9 cellular contexts compared by ENCODE assay signal in the genomic region with DNA sequence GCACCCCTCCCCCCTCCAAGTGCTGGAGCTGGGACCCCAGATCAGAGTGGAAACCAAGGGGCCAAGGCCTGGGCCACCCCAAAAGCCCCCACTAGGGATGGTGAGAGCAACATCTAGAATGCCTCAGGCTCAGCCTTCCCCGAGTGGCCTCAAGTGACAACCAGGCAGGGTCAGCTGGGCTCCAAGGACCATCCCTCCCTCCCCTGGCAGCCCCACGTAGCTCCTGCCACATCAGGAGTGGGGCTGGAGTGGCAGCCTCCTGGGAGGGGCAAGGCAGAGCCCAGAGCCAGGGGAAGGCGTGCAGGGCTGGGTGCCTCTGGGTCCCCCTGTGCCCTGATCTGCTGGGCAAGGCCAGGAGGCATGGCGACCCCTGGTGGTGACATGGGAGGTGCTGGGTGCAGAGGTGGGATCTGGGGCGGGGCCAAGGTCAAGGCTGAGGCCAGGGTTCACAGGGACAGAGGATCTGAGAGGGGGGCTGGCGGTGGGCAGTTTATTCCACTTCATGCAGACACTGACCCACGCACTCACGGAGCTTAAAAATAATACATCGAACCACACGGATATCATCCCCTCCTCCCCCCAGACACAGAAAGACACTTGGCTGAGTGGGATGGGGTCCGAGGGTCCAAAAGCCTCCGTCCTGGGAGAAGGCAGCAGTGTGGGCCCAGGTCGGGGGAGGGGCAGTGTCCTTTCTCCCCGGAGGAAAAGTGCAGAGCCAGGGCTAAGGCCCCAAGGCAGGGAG. TPM values are rescaled to one million over a fixed set of nuclear protein-coding genes. Genes with fewer than 3 reads are reported as not detected.
DNase-seq lines count a peak whose midpoint lies in the region.
"Had no signal": no experiment of that assay in that cellular context is flagged by ENCODE, and none has a peak within 500 bp of the region (broad histone marks: within the 10 kb centered on the region; RNA-seq: fewer than 3 reads in every experiment).

No MANE protein-coding gene starts in this region.

- H3K36me3 ChIP-seq in trophoblast cell (ENCODE audit: control insufficient read depth in 1 of 2, insufficient read depth in 2 of 2, low read length in 2 of 2) = peaks cover 42 to 45% of the 10 kb centered on the region in 2 experiments

- H3K9me3 ChIP-seq in trophoblast cell (ENCODE audit: insufficient read depth, low read depth, low read length) = no peaks in the 10 kb centered on the region

- H3K4me2 ChIP-seq in trophoblast cell (ENCODE audit: low read length) = no peak overlapping the region

- H2BK12ac ChIP-seq in trophoblast cell (ENCODE audit: low read length) = no peak overlapping the region

- H3K4me3 Mint-ChIP-seq in activated T-helper 2 cell treated with anti-CD3 and anti-CD28 coated beads, Interferon-gamma antibody, Interleukin-2, Interleukin-4, amounts not matched to agents 10 μg/mL and 5 μg/mL and 100 μg/mL, durations not matched to agents 14 hours and 24 hours and 36 hours (ENCODE audit: low read depth) = no peak overlapping the region

- no peaks in the 10 kb centered on the region for H3K27me3 ChIP-seq in trophoblast cell (ENCODE audit: insufficient read depth, low read length)

- H2AK5ac ChIP-seq in trophoblast cell (ENCODE audit: low read length) = peak overlapping the region; percentile 44

- H3K4me1 ChIP-seq in trophoblast cell (ENCODE audit: control insufficient read depth in 1 of 2, insufficient read depth in 2 of 2, low read length in 2 of 2) = peaks cover 0 to under 1% of the 10 kb centered on the region in 2 experiments

- no peak overlapping the region for H2BK120ac ChIP-seq in trophoblast cell (ENCODE audit: insufficient read depth, low read length, poor library complexity)

- no peak overlapping the region for H2AFZ ChIP-seq in trophoblast cell (ENCODE audit: insufficient read depth, low read length, poor library complexity)

- no peak overlapping the region for H3K27ac Mint-ChIP-seq in activated T-helper 2 cell treated with anti-CD3 and anti-CD28 coated beads, Interferon-gamma antibody, Interleukin-2, Interleukin-4, amounts not matched to agents 10 μg/mL and 5 μg/mL and 100 μg/mL, durations not matched to agents 14 hours and 24 hours and 36 hours

- no peaks in the 10 kb centered on the region for H3K79me2 ChIP-seq in trophoblast cell (ENCODE audit: control insufficient read depth, insufficient read depth, low read length, poor library complexity)

- H3K9me3 Mint-ChIP-seq in activated T-helper 2 cell treated with anti-CD3 and anti-CD28 coated beads, Interferon-gamma antibody, Interleukin-2, Interleukin-4, amounts not matched to agents 10 μg/mL and 5 μg/mL and 100 μg/mL, durations not matched to agents 14 hours and 24 hours and 36 hours = no peaks in the 10 kb centered on the region

- H3K36me3 Mint-ChIP-seq in activated T-helper 2 cell treated with anti-CD3 and anti-CD28 coated beads, Interferon-gamma antibody, Interleukin-2, Interleukin-4, amounts not matched to agents 10 μg/mL and 5 μg/mL and 100 μg/mL, durations not matched to agents 14 hours and 24 hours and 36 hours (ENCODE audit: low read depth) = peaks cover 12% of the 10 kb centered on the region

- H4K91ac ChIP-seq in trophoblast cell (ENCODE audit: low read depth, low read length) = no peak overlapping the region

- peaks cover 1% of the 10 kb centered on the region for H3K4me1 Mint-ChIP-seq in activated T-helper 2 cell treated with anti-CD3 and anti-CD28 coated beads, Interferon-gamma antibody, Interleukin-2, Interleukin-4, amounts not matched to agents 10 μg/mL and 5 μg/mL and 100 μg/mL, durations not matched to agents 14 hours and 24 hours and 36 hours (ENCODE audit: low read depth)

- no peak overlapping the region for H3K4ac ChIP-seq in trophoblast cell (ENCODE audit: low read depth, low read length)

- H4K8ac ChIP-seq in trophoblast cell (ENCODE audit: low read depth, low read length) = no peak overlapping the region

- no peak overlapping the region for H3K27ac ChIP-seq in trophoblast cell (ENCODE audit: low read depth, low read length)

- H3K27me3 Mint-ChIP-seq in activated T-helper 2 cell treated with anti-CD3 and anti-CD28 coated beads, Interferon-gamma antibody, Interleukin-2, Interleukin-4, amounts not matched to agents 10 μg/mL and 5 μg/mL and 100 μg/mL, durations not matched to agents 14 hours and 24 hours and 36 hours (ENCODE audit: low read depth) = no peaks in the 10 kb centered on the region

- no peak overlapping the region for H3K9ac ChIP-seq in trophoblast cell (ENCODE audit: low read length)

- H3K4me3 ChIP-seq in Jurkat, Clone E6-1 (ENCODE audit: low read length) = no peak overlapping the region
- no peak overlapping the region for H3K4me3 ChIP-seq in trophoblast cell (ENCODE audit: low read depth, low read length)

- no CpG with 5 or more reads among the region's 14 CpGs for WGBS in trophoblast cell (ENCODE audit: extremely low coverage, insufficient coverage, insufficient read length)

- no peak overlapping the region for H4K12ac ChIP-seq in trophoblast cell (ENCODE audit: low read depth, low read length)

- no peak overlapping the region for H3K23ac ChIP-seq in trophoblast cell (ENCODE audit: low read length)

- no peak overlapping the region for H3K18ac ChIP-seq in trophoblast cell (ENCODE audit: low read length)

- no peak overlapping the region for H3K14ac ChIP-seq in trophoblast cell (ENCODE audit: low read length)

- H3K79me1 ChIP-seq in trophoblast cell (ENCODE audit: low read length) = no peaks in the 10 kb centered on the region

- no peak overlapping the region for H2BK5ac ChIP-seq in trophoblast cell (ENCODE audit: low read depth, low read length, poor library complexity)

- intact Hi-C loops in activated T-helper 2 cell treated with anti-CD3 and anti-CD28 coated beads, Interferon-gamma antibody, Interleukin-2, Interleukin-4, amounts not matched to agents 10 μg/mL and 5 μg/mL and 100 μg/mL, durations not matched to agents 14 hours and 24 hours and 36 hours (cut with micrococcal nuclease) = loop anchor here (1.0 to 2.0 kb wide), 2 partner anchors 15 to 47 kb away; a partner anchor contains a TSS

- DNase-seq in SHP77 (lab: John Stamatoyannopoulos, UW) (peak; percentile 32 to 73), SHP77 treated with DMSO at 0.1 percent for 48 hours (lab: John Stamatoyannopoulos, UW) (no peak), RPMI8226 (peak; percentile 93), germinal center (ENCODE audit: low spot score) (peak; percentile 89), trophoblast cell (peak; percentile 62 to 91), ureter (ENCODE audit: low spot score) (peak; percentile 83)
- peak; percentile 66 for DNase-seq in Jurkat, Clone E6-1 (ENCODE audit: low read depth, low spot score)
- peak; percentile 83 for DNase-seq in activated T-helper 2 cell treated with anti-CD3 and anti-CD28 coated beads, Interferon-gamma antibody, Interleukin-2, Interleukin-4, amounts not matched to agents 10 μg/mL and 5 μg/mL and 100 μg/mL, durations not matched to agents 14 hours and 24 hours and 36 hours (ENCODE audit: low spot score)

RNA-seq across cellular contexts. Expression of a gene that starts 15.8 kb away (rescaled TPM):
- polyA plus RNA-seq in Jurkat, Clone E6-1 (2012; ENCODE audit: insufficient read depth, insufficient read length) = 34.9 TPM
- 107 TPM in 2 replicates for total RNA-seq in activated T-helper 2 cell treated with anti-CD3 and anti-CD28 coated beads, Interferon-gamma antibody, Interleukin-2, Interleukin-4, amounts not matched to agents 10 μg/mL and 5 μg/mL and 100 μg/mL, durations not matched to agents 14 hours and 24 hours and 36 hours
- polyA plus RNA-seq in trophoblast cell (2013) = 138 and 148 TPM in 2 replicates
- total RNA-seq in ureter = 47.3 TPM

RNA-seq across cellular contexts. Expression of a gene that starts 22.8 kb away (rescaled TPM):
- polyA plus RNA-seq in Jurkat, Clone E6-1 (2012; ENCODE audit: insufficient read depth, insufficient read length) = 11.6 TPM
- 20.7 and 26.1 TPM in 2 replicates for total RNA-seq in activated T-helper 2 cell treated with anti-CD3 and anti-CD28 coated beads, Interferon-gamma antibody, Interleukin-2, Interleukin-4, amounts not matched to agents 10 μg/mL and 5 μg/mL and 100 μg/mL, durations not matched to agents 14 hours and 24 hours and 36 hours
- 16.5 and 17.3 TPM in 2 replicates for polyA plus RNA-seq in trophoblast cell (2013)
- total RNA-seq in ureter = 27.9 TPM

RNA-seq across cellular contexts. Expression of a gene that starts 30.2 kb away (rescaled TPM):
- polyA plus RNA-seq in Jurkat, Clone E6-1 (2012; ENCODE audit: insufficient read depth, insufficient read length) = 12.8 TPM
- total RNA-seq in activated T-helper 2 cell treated with anti-CD3 and anti-CD28 coated beads, Interferon-gamma antibody, Interleukin-2, Interleukin-4, amounts not matched to agents 10 μg/mL and 5 μg/mL and 100 μg/mL, durations not matched to agents 14 hours and 24 hours and 36 hours = 13.6 and 16.1 TPM in 2 replicates
- polyA plus RNA-seq in trophoblast cell (2013) = 10.5 and 11.1 TPM in 2 replicates
- total RNA-seq in ureter = 18.9 TPM

RNA-seq across cellular contexts. Expression of a gene that starts 41.5 kb away (rescaled TPM):
- not detected for polyA plus RNA-seq in Jurkat, Clone E6-1 (2012; ENCODE audit: insufficient read depth, insufficient read length)
- total RNA-seq in activated T-helper 2 cell treated with anti-CD3 and anti-CD28 coated beads, Interferon-gamma antibody, Interleukin-2, Interleukin-4, amounts not matched to agents 10 μg/mL and 5 μg/mL and 100 μg/mL, durations not matched to agents 14 hours and 24 hours and 36 hours = not detected in 2 replicates
- 0.19 TPM in 1 of 2 replicates, not detected in the other for polyA plus RNA-seq in trophoblast cell (2013)
- total RNA-seq in ureter = not detected
- total RNA-seq: subcutaneous adipose tissue had no signal

RNA-seq across cellular contexts. Expression of a gene that starts 49.8 kb away (rescaled TPM):
- 4.6 TPM for polyA plus RNA-seq in Jurkat, Clone E6-1 (2012; ENCODE audit: insufficient read depth, insufficient read length)
- total RNA-seq in activated T-helper 2 cell treated with anti-CD3 and anti-CD28 coated beads, Interferon-gamma antibody, Interleukin-2, Interleukin-4, amounts not matched to agents 10 μg/mL and 5 μg/mL and 100 μg/mL, durations not matched to agents 14 hours and 24 hours and 36 hours = 0.07 and 0.32 TPM in 2 replicates
- polyA plus RNA-seq in trophoblast cell (2013) = 19.4 and 20.9 TPM in 2 replicates
- 28.5 TPM for total RNA-seq in ureter
